ENCODE assay signal across 16 cellular contexts in genomic region chr4:66539745-66540144, GRCh38.
"Had no signal": no experiment of that assay in that cellular context is flagged by ENCODE, and none has a peak within 500 bp of the region (broad histone marks: within the 10 kb centered on the region; RNA-seq: fewer than 3 reads in every experiment).

No MANE protein-coding gene starts in this region.

- H3K4me3 ChIP-seq: thoracic aorta, upper lobe of right lung had no signal

- H3K9ac ChIP-seq: SK-N-SH had no signal

- H3K9me3 ChIP-seq: SK-N-SH, thoracic aorta, upper lobe of right lung had no signal

- H3K27me3 ChIP-seq: upper lobe of right lung had no signal

- H3K27ac ChIP-seq: thoracic aorta, upper lobe of right lung, VCaP had no signal

- DNase-seq: activated CD4-positive, alpha-beta memory T cell treated with anti-CD3 and anti-CD28 coated beads for 36 hours; activated CD4-positive, alpha-beta T cell treated with anti-CD3 and anti-CD28 coated beads for 1 hour; activated T-cell treated with anti-CD3 and anti-CD28 coated beads, Interleukin-2, amount 50 U/mL, for 24 hours; amniotic stem cell; cerebellar nuclear complex; effector memory CD8-positive, alpha-beta T cell; hypothalamus; mesendoderm; occipital lobe; SK-N-SH; T-helper 1 cell; upper lobe of right lung had no signal

- ATAC-seq: effector memory CD8-positive, alpha-beta T cell; natural killer cell treated with Interleukin-12 subunit alpha and Interleukin-12 subunit beta and Interleukin-15 and Interleukin-18, amount 100 ng/mL, for 72 hours; stimulated activated effector memory CD8-positive, alpha-beta T cell treated with anti-CD3 and anti-CD28 coated beads, Interleukin-12 subunit alpha, Interleukin-12 subunit beta, amount 100 ng/mL, for 72 hours; upper lobe of right lung had no signal

- H3K36me3 ChIP-seq: thoracic aorta, upper lobe of right lung had no signal

- H3K4me1 ChIP-seq: upper lobe of right lung had no signal

- H3K4me2 ChIP-seq: SK-N-SH had no signal
